1 cellular context compared by ENCODE assay signal in the genomic region with DNA sequence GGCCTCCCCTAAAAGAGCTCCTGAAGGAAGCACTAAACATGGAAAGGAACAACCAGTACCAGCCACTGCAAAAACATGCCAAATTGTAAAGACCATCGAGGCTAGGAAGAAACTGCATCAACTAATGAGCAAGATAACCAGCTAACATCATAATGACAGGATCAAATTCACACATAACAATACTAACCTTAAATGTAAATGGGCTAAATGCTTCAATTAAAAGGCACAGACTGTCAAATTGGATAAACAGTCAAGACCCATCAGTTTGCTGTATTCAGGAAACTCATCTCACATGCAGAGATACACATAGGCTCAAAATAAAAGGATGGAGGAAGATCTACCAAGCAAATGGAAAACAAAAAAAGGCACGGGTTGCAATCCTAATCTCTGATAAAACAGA. TPM values are rescaled to one million over a fixed set of nuclear protein-coding genes. Genes with fewer than 3 reads are reported as not detected.
"Had no signal": no experiment of that assay in that cellular context is flagged by ENCODE, and none has a peak within 500 bp of the region (broad histone marks: within the 10 kb centered on the region; RNA-seq: fewer than 3 reads in every experiment).

No MANE protein-coding gene starts in this region.

RNA-seq across cellular contexts. Expression of gene STARD8, which starts 43.2 kb away (rescaled TPM):
- total RNA-seq: OCI-LY7 had no signal
